Comparison of ENCODE assay signal across 8 cellular contexts in genomic region chr16:69930117-69930776, GRCh38. TPM values are rescaled to one million over a fixed set of nuclear protein-coding genes. Genes with fewer than 3 reads are reported as not detected.
A peak's percentile ranks its signal among the peaks of the same experiment; 100 is the strongest.
DNase-seq lines count a peak whose midpoint lies in the region; ATAC-seq and TF ChIP-seq lines count a peak whose summit lies in the region.

No MANE protein-coding gene starts in this region.

- H3K4me3 ChIP-seq in MM.1S (ENCODE audit: low read length) (no peak overlapping the region), WI38 (ENCODE audit: low read depth, low read length) (no peak overlapping the region), coronary artery (peak overlapping the region; percentile 56), liver (ENCODE audit: low read depth in 1 of 3, low read length in 3 of 3) (no peak overlapping the region)

- no peaks in the 10 kb centered on the region for H3K9me2 ChIP-seq in MM.1S (replicated peaks; ENCODE audit: insufficient read depth, low read length)

- H3K4me2 ChIP-seq in MM.1S (ENCODE audit: low read depth, low read length) = no peak overlapping the region

- 67% methylated on average over 12 of the region's 12 CpGs for WGBS in liver

- ATAC-seq in GM18907 (IDR thresholded peaks at IDR 0.05; ENCODE audit: unreplicated experiment) = no peak

- H3K36me3 ChIP-seq in MM.1S (replicated peaks; ENCODE audit: insufficient read depth, low read length) = no peaks in the 10 kb centered on the region
- H3K36me3 ChIP-seq in liver (ENCODE audit: control insufficient read depth in 4 of 4, insufficient read depth in 3 of 4, low read depth in 1 of 4, low read length in 3 of 4) = peaks cover 4 to 44% (median 7%) of the 10 kb centered on the region in 4 donors

- H3K27ac ChIP-seq in MM.1S (ENCODE audit: low read length) (no peak overlapping the region), coronary artery (peak overlapping the region; percentile 96 to 98), liver (ENCODE audit: low read depth in 1 of 2, low read length in 2 of 2) (no peak overlapping the region)

- no peak overlapping the region for H3K9ac ChIP-seq in MM.1S (ENCODE audit: low read length)
- no peak overlapping the region for H3K9ac ChIP-seq in liver (ENCODE audit: low read depth in 1 of 2, low read length in 2 of 2)

- H2AFZ ChIP-seq in MM.1S (ENCODE audit: low read length) = no peak overlapping the region

- no peaks in the 10 kb centered on the region for H3K9me3 ChIP-seq in MM.1S (replicated peaks; ENCODE audit: insufficient read depth, low read length)
- no peaks in the 10 kb centered on the region for H3K9me3 ChIP-seq in liver (ENCODE audit: control insufficient read depth in 4 of 4, low read length in 3 of 4)

- peak; percentile 74 for TF ChIP-seq CTCF in MM.1S (IDR thresholded peaks at IDR 0.05; ENCODE audit: low read length)
- peak; percentile 59 for TF ChIP-seq CTCF in WI38 (IDR thresholded peaks at IDR 0.05; ENCODE audit: low read depth, low read length)
- TF ChIP-seq CTCF in coronary artery (IDR thresholded peaks at IDR 0.05) = peak; percentile 73
- peak; percentile 59 for TF ChIP-seq CTCF in liver (IDR thresholded peaks at IDR 0.05; ENCODE audit: low read depth, low read length, missing input control)

- no peaks in the 10 kb centered on the region for H3F3A ChIP-seq in MM.1S (ENCODE audit: insufficient read depth, low read length)

- no peaks in the 10 kb centered on the region for H4K20me1 ChIP-seq in MM.1S (ENCODE audit: insufficient read depth, low read length)

- DNase-seq in activated CD4-positive, CD25-positive, alpha-beta regulatory T cell treated with anti-CD3 and anti-CD28 coated beads, Interleukin-2, amount 50 U/mL, for 16 hours (ENCODE audit: low read depth, low spot score) = peak; percentile 11
- DNase-seq in activated CD4-positive, CD25-positive, alpha-beta regulatory T cell treated with anti-CD3 and anti-CD28 coated beads, Interleukin-2, amount 50 U/mL, for 72 hours = no peak
- DNase-seq in MM.1S = peak; percentile 52
- peak; percentile 78 for DNase-seq in coronary artery (ENCODE audit: low spot score)
- DNase-seq in stimulated activated CD8-positive, alpha-beta memory T cell treated with anti-CD3 and anti-CD28 coated beads, Interleukin-2, amount 100 ng/mL, for 48 hours (ENCODE audit: low read depth in 2 of 2) = peak; percentile 19 to 21

- no peaks in the 10 kb centered on the region for H3K79me2 ChIP-seq in MM.1S (ENCODE audit: low read length)

- no peaks in the 10 kb centered on the region for H3K27me3 ChIP-seq in MM.1S (replicated peaks; ENCODE audit: insufficient read depth, low read length)
- H3K27me3 ChIP-seq in liver (ENCODE audit: control insufficient read depth in 4 of 4, insufficient read depth in 4 of 4, low read length in 3 of 4) = no peaks in the 10 kb centered on the region

- peak; percentile 86 to 87 for TF ChIP-seq RAD21 in liver (IDR thresholded peaks at IDR 0.05)

- H3K4me1 ChIP-seq in MM.1S (ENCODE audit: low read length) (no peaks in the 10 kb centered on the region), liver (ENCODE audit: control insufficient read depth in 4 of 4, insufficient read depth in 4 of 4, low read length in 3 of 4) (no peaks in the 10 kb centered on the region)

TF ChIP-seq in liver, 16 proteins besides CTCF, POLR2A, EP300 and RAD21:
- TF ChIP-seq HNF4A (conservative IDR thresholded peaks at IDR 0.05) (no peak), RXRA (IDR thresholded peaks at IDR 0.05) (no peak), NR2F2 (IDR thresholded peaks at IDR 0.05) (no peak), EGR1 (IDR thresholded peaks at IDR 0.05; ENCODE audit: low read depth in 2 of 2) (no peak), FOXA2 (IDR thresholded peaks at IDR 0.05) (no peak), SP1 (IDR thresholded peaks at IDR 0.05) (no peak), GABPA (IDR thresholded peaks at IDR 0.05 in 1 of 2, conservative IDR thresholded peaks at IDR 0.05 in 1 of 2) (no peak), HNF4G (IDR thresholded peaks at IDR 0.05) (no peak), MAX (IDR thresholded peaks at IDR 0.05) (no peak), TAF1 (conservative IDR thresholded peaks at IDR 0.05) (no peak), FOXA1 (IDR thresholded peaks at IDR 0.05) (no peak), JUND (IDR thresholded peaks at IDR 0.05) (no peak)
- TF ChIP-seq, protein P1, sequence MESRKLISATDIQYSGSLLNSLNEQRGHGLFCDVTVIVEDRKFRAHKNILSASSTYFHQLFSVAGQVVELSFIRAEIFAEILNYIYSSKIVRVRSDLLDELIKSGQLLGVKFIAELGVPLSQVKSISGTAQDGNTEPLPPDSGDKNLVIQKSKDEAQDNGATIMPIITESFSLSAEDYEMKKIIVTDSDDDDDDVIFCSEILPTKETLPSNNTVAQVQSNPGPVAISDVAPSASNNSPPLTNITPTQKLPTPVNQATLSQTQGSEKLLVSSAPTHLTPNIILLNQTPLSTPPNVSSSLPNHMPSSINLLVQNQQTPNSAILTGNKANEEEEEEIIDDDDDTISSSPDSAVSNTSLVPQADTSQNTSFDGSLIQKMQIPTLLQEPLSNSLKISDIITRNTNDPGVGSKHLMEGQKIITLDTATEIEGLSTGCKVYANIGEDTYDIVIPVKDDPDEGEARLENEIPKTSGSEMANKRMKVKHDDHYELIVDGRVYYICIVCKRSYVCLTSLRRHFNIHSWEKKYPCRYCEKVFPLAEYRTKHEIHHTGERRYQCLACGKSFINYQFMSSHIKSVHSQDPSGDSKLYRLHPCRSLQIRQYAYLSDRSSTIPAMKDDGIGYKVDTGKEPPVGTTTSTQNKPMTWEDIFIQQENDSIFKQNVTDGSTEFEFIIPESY (IDR thresholded peaks at IDR 0.05) = no peak
- TF ChIP-seq, protein P2, sequence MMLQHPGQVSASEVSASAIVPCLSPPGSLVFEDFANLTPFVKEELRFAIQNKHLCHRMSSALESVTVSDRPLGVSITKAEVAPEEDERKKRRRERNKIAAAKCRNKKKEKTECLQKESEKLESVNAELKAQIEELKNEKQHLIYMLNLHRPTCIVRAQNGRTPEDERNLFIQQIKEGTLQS (IDR thresholded peaks at IDR 0.05) = no peak
- TF ChIP-seq, protein P3, sequence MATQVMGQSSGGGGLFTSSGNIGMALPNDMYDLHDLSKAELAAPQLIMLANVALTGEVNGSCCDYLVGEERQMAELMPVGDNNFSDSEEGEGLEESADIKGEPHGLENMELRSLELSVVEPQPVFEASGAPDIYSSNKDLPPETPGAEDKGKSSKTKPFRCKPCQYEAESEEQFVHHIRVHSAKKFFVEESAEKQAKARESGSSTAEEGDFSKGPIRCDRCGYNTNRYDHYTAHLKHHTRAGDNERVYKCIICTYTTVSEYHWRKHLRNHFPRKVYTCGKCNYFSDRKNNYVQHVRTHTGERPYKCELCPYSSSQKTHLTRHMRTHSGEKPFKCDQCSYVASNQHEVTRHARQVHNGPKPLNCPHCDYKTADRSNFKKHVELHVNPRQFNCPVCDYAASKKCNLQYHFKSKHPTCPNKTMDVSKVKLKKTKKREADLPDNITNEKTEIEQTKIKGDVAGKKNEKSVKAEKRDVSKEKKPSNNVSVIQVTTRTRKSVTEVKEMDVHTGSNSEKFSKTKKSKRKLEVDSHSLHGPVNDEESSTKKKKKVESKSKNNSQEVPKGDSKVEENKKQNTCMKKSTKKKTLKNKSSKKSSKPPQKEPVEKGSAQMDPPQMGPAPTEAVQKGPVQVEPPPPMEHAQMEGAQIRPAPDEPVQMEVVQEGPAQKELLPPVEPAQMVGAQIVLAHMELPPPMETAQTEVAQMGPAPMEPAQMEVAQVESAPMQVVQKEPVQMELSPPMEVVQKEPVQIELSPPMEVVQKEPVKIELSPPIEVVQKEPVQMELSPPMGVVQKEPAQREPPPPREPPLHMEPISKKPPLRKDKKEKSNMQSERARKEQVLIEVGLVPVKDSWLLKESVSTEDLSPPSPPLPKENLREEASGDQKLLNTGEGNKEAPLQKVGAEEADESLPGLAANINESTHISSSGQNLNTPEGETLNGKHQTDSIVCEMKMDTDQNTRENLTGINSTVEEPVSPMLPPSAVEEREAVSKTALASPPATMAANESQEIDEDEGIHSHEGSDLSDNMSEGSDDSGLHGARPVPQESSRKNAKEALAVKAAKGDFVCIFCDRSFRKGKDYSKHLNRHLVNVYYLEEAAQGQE (IDR thresholded peaks at IDR 0.05) = no peak
TF ChIP-seq in liver: peak in this region for 0.

RNA-seq across cellular contexts. Expression of gene CLEC18A, which starts 20.9 kb away (rescaled TPM):
- total RNA-seq in liver = 1 to 10 TPM in 1 of 2 donors, under 1 TPM in 1; 0.05 to 1.0 TPM
- under 1 TPM; 0.07 to 0.42 TPM for polyA plus RNA-seq in liver

Comparison
In these comparisons a context has a peak if more than half of its experiments do, and no peak if none do; other contexts are left out.
1. H3K27ac ChIP-seq: peak in coronary artery (2 of 2); none in MM.1S (single experiment) and liver (0 of 2).
2. Peak in every context shown above with its lines, with median percentiles within 50 percentile points of each other: CTCF ChIP-seq.